In genomic region chr13:46553521-46553885, GRCh38 we compare ENCODE assay signal across 8 cellular contexts. TPM values are rescaled to one million over a fixed set of nuclear protein-coding genes. Genes with fewer than 3 reads are reported as not detected.
DNase-seq lines count a peak whose midpoint lies in the region; ATAC-seq and TF ChIP-seq lines count a peak whose summit lies in the region.

No MANE protein-coding gene starts in this region.

- H3K9me3 Mint-ChIP-seq in activated T-cell treated with anti-CD3 and anti-CD28 coated beads, Interleukin-2, amount 50 U/mL, for 4 hours: no peaks in the 10 kb centered on the region
- H3K9me3 Mint-ChIP-seq in naive thymus-derived CD8-positive, alpha-beta T cell: no peaks in the 10 kb centered on the region

- H2AFZ ChIP-seq in OCI-LY3 (ENCODE audit: low read depth, low read length): peak overlapping the region; percentile 9; the same call in 1 of the 2 replicates

- H4K20me1 ChIP-seq in OCI-LY3 (ENCODE audit: insufficient read depth, low read length): peaks cover 34% of the 10 kb centered on the region

- H3K9ac ChIP-seq in OCI-LY3 (ENCODE audit: low read length): peak overlapping the region; percentile 93

- H3K27me3 ChIP-seq in OCI-LY3 (ENCODE audit: low read depth, low read length): no peaks in the 10 kb centered on the region
- no peaks in the 10 kb centered on the region for H3K27me3 ChIP-seq in effector memory CD4-positive, alpha-beta T cell (replicated peaks; ENCODE audit: control insufficient read depth, insufficient read depth, low read length, poor library complexity, severe bottlenecking)

- H3K36me3 Mint-ChIP-seq in activated T-cell treated with anti-CD3 and anti-CD28 coated beads, Interleukin-2, amount 50 U/mL, for 4 hours (ENCODE audit: insufficient read depth): no peaks in the 10 kb centered on the region
- H3K36me3 Mint-ChIP-seq in naive thymus-derived CD8-positive, alpha-beta T cell: no peaks in the 10 kb centered on the region

- no peaks in the 10 kb centered on the region for H3K36me3 ChIP-seq in OCI-LY3 (replicated peaks; ENCODE audit: low read depth, low read length)
- no peaks in the 10 kb centered on the region for H3K36me3 ChIP-seq in effector memory CD4-positive, alpha-beta T cell (ENCODE audit: control insufficient read depth, insufficient read depth, low read length)

- peak overlapping the region; percentile 88 for H3K4me2 ChIP-seq in OCI-LY3 (ENCODE audit: low read length)

- H3K4me3 ChIP-seq in OCI-LY3 (ENCODE audit: low read length): peak overlapping the region; percentile 83
- H3K4me3 ChIP-seq in effector memory CD4-positive, alpha-beta T cell (ENCODE audit: insufficient read depth, low read depth, low read length, poor library complexity, severe bottlenecking): peak overlapping the region; percentile 95

- H3K4me1 Mint-ChIP-seq in activated T-cell treated with anti-CD3 and anti-CD28 coated beads, Interleukin-2, amount 50 U/mL, for 4 hours (ENCODE audit: low read depth): peaks cover 47% of the 10 kb centered on the region
- peaks cover 29 to 52% (median 48%) of the 10 kb centered on the region in 4 donors for H3K4me1 Mint-ChIP-seq in naive thymus-derived CD8-positive, alpha-beta T cell

- peak overlapping the region; percentile 94 for H3K4me3 Mint-ChIP-seq in activated T-cell treated with anti-CD3 and anti-CD28 coated beads, Interleukin-2, amount 50 U/mL, for 4 hours
- H3K4me3 Mint-ChIP-seq in naive thymus-derived CD8-positive, alpha-beta T cell: peak overlapping the region; percentile 90 to 96 (median 94)

- no peaks in the 10 kb centered on the region for H3K27me3 Mint-ChIP-seq in activated T-cell treated with anti-CD3 and anti-CD28 coated beads, Interleukin-2, amount 50 U/mL, for 4 hours (ENCODE audit: low read depth)
- H3K27me3 Mint-ChIP-seq in naive thymus-derived CD8-positive, alpha-beta T cell: peaks cover 0 to 3% (median 0%) of the 10 kb centered on the region in 5 donors

- peak; percentile 6 to 15 for ATAC-seq in activated T-cell treated with anti-CD3 and anti-CD28 coated beads, Interleukin-2, amount 50 U/mL, for 4 hours
- peak; percentile 1 to 3 for ATAC-seq in naive thymus-derived CD8-positive, alpha-beta T cell
- no peak for ATAC-seq in GM21526 (IDR thresholded peaks at IDR 0.05; ENCODE audit: low FRiP score, unreplicated experiment)

- H3K27ac ChIP-seq in OCI-LY3 (ENCODE audit: low read length): peak overlapping the region; percentile 65
- peak overlapping the region; percentile 74 for H3K27ac ChIP-seq in effector memory CD4-positive, alpha-beta T cell (ENCODE audit: insufficient read depth, low read length, poor library complexity, severe bottlenecking)

- peaks cover 65% of the 10 kb centered on the region for H3K79me2 ChIP-seq in OCI-LY3 (ENCODE audit: low read length)

- TF ChIP-seq CTCF in OCI-LY3 (IDR thresholded peaks at IDR 0.05; ENCODE audit: low read depth, low read length): no peak

- H3K4me1 ChIP-seq in OCI-LY3 (ENCODE audit: low read length): peaks cover 38% of the 10 kb centered on the region
- peaks cover 20% of the 10 kb centered on the region for H3K4me1 ChIP-seq in effector memory CD4-positive, alpha-beta T cell (ENCODE audit: control insufficient read depth, insufficient read depth, low read length, poor library complexity, severe bottlenecking)

- H3K9me3 ChIP-seq in OCI-LY3 (ENCODE audit: insufficient read depth, low read length): no peaks in the 10 kb centered on the region
- H3K9me3 ChIP-seq in effector memory CD4-positive, alpha-beta T cell (ENCODE audit: control insufficient read depth, low read length): no peaks in the 10 kb centered on the region

- no peak for DNase-seq in activated T-cell treated with anti-CD3 and anti-CD28 coated beads, Interleukin-2, amount 50 U/mL, for 4 hours
- DNase-seq in activated T-cell treated with anti-CD3 and anti-CD28 coated beads, Interleukin-2, amount 50 U/mL, for 1 hour: no peak
- DNase-seq in effector memory CD4-positive, alpha-beta T cell: no peak
- DNase-seq in naive thymus-derived CD8-positive, alpha-beta T cell: peak in 1 of 10 donors; percentile 5
- no peak for DNase-seq in NCI-H345 treated with DMSO at 0.1 percent for 48 hours (lab: John Stamatoyannopoulos, UW; ENCODE audit: unreplicated experiment)
- DNase-seq in HCEC 1CT: no peak

- POLR2A ChIA-PET in naive thymus-derived CD8-positive, alpha-beta T cell (lab: Charles Lee): interaction anchor here (1.1 to 1.3 kb wide), 3 partner anchors 22 to 243 kb away, joined by 3 to 5 read pairs (median 3); no protein-coding TSS in a partner anchor

- H3K27ac Mint-ChIP-seq in naive thymus-derived CD8-positive, alpha-beta T cell: peak overlapping the region in 9 of 10 donors; percentile 72 to 97 (median 94)

RNA-seq across cellular contexts. Expression of gene LRCH1, which starts 0.5 kb away (rescaled TPM):
- 10 to 100 TPM; 13.5 to 16.4 (median 14.7) TPM for total RNA-seq in activated T-cell treated with anti-CD3 and anti-CD28 coated beads, Interleukin-2, amount 50 U/mL, for 4 hours
- total RNA-seq in naive thymus-derived CD8-positive, alpha-beta T cell: 10 to 100 TPM; 15.8 to 17.1 TPM
- 1 to 10 TPM; 1.3 to 3.8 (median 1.4) TPM for polyA plus RNA-seq in naive thymus-derived CD8-positive, alpha-beta T cell
